In genomic region chr7:107077699-107078516, GRCh38 we compare ENCODE assay signal across 16 cellular contexts. TPM values are rescaled to one million over a fixed set of nuclear protein-coding genes. Genes with fewer than 3 reads are reported as not detected.
A peak's percentile ranks its signal among the peaks of the same experiment; 100 is the strongest.
DNase-seq lines count a peak whose midpoint lies in the region; TF ChIP-seq lines count a peak whose summit lies in the region.
"Had no signal": no experiment of that assay in that cellular context is flagged by ENCODE, and none has a peak within 500 bp of the region (broad histone marks: within the 10 kb centered on the region; RNA-seq: fewer than 3 reads in every experiment).

No MANE protein-coding gene starts in this region.

- no peak overlapping the region for H4K5ac ChIP-seq in mesendoderm (ENCODE audit: low read length)

- no peak overlapping the region for H3K18ac ChIP-seq in mesendoderm (ENCODE audit: low read length)

- WGBS in endodermal cell (ENCODE audit: insufficient coverage in 1 of 2, insufficient read length in 1 of 2), 2 experiments, result 92 to 97% methylated on average over 6 to 10 of the region's 10 CpGs
- no CpG with 5 or more reads among the region's 10 CpGs for WGBS in mesendoderm (ENCODE audit: extremely low coverage, insufficient coverage, low lambda C conversion rate)

- no peak for DNase-seq in CD8-positive, alpha-beta memory T cell
- DNase-seq in LoVo (ENCODE audit: low spot score) (peak; percentile 40), endodermal cell (no peak), mesendoderm (peak; percentile 46), nephron progenitor cell (no peak), SW 1271 (lab: John Stamatoyannopoulos, UW) (no peak), NCI-H2081 treated with DMSO at 0.1 percent for 48 hours (lab: John Stamatoyannopoulos, UW) (no peak), HFFc6 (no peak)
- DNase-seq: CD8-positive, alpha-beta T cell; NCI-H1930; NCI-H446 treated with DMSO at 0.1 percent for 48 hours; SHP77 treated with DMSO at 0.1 percent for 48 hours had no signal

- H3K27ac ChIP-seq in CD8-positive, alpha-beta memory T cell (ENCODE audit: low read depth, low read length), result peak overlapping the region; percentile 9
- H3K27ac ChIP-seq in endodermal cell (ENCODE audit: low read depth, low read length) (peak overlapping the region; percentile 24), mesendoderm (ENCODE audit: low read depth, low read length) (peak overlapping the region; percentile 53)
- H3K27ac ChIP-seq: BLaER1 treated with 17β-estradiol and CSF1 and Interleukin-3, amounts not matched to agents 10 nM and 100 nM had no signal

- CTCF ChIA-PET in CD8-positive, alpha-beta memory T cell (lab: Charles Lee), result no interaction called here

- no peaks in the 10 kb centered on the region for H3K4me1 Mint-ChIP-seq in CD8-positive, alpha-beta memory T cell
- H3K4me1 Mint-ChIP-seq in endodermal cell, result peaks cover 16% of the 10 kb centered on the region
- no peaks in the 10 kb centered on the region for H3K4me1 Mint-ChIP-seq in nephron progenitor cell
- H3K4me1 Mint-ChIP-seq in HFFc6 (ENCODE audit: low read depth), result peaks cover 5% of the 10 kb centered on the region; the same call in 1 of the 2 replicates

- POLR2A ChIA-PET in CD8-positive, alpha-beta memory T cell (lab: Charles Lee), result no interaction called here

- no peak overlapping the region for H3K23ac ChIP-seq in mesendoderm (ENCODE audit: low read length)

- H3K36me3 Mint-ChIP-seq in CD8-positive, alpha-beta memory T cell, result no peaks in the 10 kb centered on the region
- no peaks in the 10 kb centered on the region for H3K36me3 Mint-ChIP-seq in endodermal cell (ENCODE audit: low read depth)
- H3K36me3 Mint-ChIP-seq in nephron progenitor cell (ENCODE audit: low read depth), result no peaks in the 10 kb centered on the region
- H3K36me3 Mint-ChIP-seq in HFFc6 (ENCODE audit: low read depth), result no peaks in the 10 kb centered on the region
- H3K36me3 Mint-ChIP-seq: CD8-positive, alpha-beta T cell had no signal

- no peak overlapping the region for H3K4me2 ChIP-seq in mesendoderm (ENCODE audit: low read length)
- H3K4me2 ChIP-seq: BLaER1 treated with 17β-estradiol and CSF1 and Interleukin-3, amounts not matched to agents 10 nM and 100 nM; SK-N-SH had no signal

- H3K79me1 ChIP-seq in mesendoderm (ENCODE audit: low read length), result no peaks in the 10 kb centered on the region

- H3K36me3 ChIP-seq in CD8-positive, alpha-beta memory T cell (ENCODE audit: insufficient read depth, low read length), result no peaks in the 10 kb centered on the region
- H3K36me3 ChIP-seq in endodermal cell (ENCODE audit: control insufficient read depth, insufficient read depth, low read length), result no peaks in the 10 kb centered on the region
- H3K36me3 ChIP-seq in mesendoderm (ENCODE audit: control insufficient read depth, insufficient read depth, low read length), result no peaks in the 10 kb centered on the region
- H3K36me3 ChIP-seq: BLaER1 treated with 17β-estradiol and CSF1 and Interleukin-3, amounts not matched to agents 10 nM and 100 nM had no signal

- no peak overlapping the region for H3K4ac ChIP-seq in mesendoderm (ENCODE audit: low read depth, low read length)

- H2BK15ac ChIP-seq in mesendoderm (replicated peaks; ENCODE audit: low read depth), result no peak overlapping the region

- H3K56ac ChIP-seq in mesendoderm (ENCODE audit: low read length), result no peak overlapping the region

- H3K9me3 ChIP-seq in CD8-positive, alpha-beta memory T cell (ENCODE audit: low read length), result no peaks in the 10 kb centered on the region
- no peaks in the 10 kb centered on the region for H3K9me3 ChIP-seq in endodermal cell (ENCODE audit: control insufficient read depth, low read length)
- H3K9me3 ChIP-seq: BLaER1 treated with 17β-estradiol and CSF1 and Interleukin-3, amounts not matched to agents 10 nM and 100 nM; SK-N-SH had no signal

- H2BK120ac ChIP-seq in mesendoderm (ENCODE audit: low read depth, low read length), result no peak overlapping the region

- H3K4me3 ChIP-seq in CD8-positive, alpha-beta memory T cell (ENCODE audit: low read length), result no peak overlapping the region
- no peak overlapping the region for H3K4me3 ChIP-seq in endodermal cell (ENCODE audit: low read length)
- H3K4me3 ChIP-seq in mesendoderm (ENCODE audit: low read length), result no peak overlapping the region
- H3K4me3 ChIP-seq: BLaER1 treated with 17β-estradiol and CSF1 and Interleukin-3, amounts not matched to agents 10 nM and 100 nM had no signal

- H3K27ac Mint-ChIP-seq in CD8-positive, alpha-beta memory T cell, result no peak overlapping the region
- H3K27ac Mint-ChIP-seq in endodermal cell, result peak overlapping the region; percentile 93
- H3K27ac Mint-ChIP-seq in nephron progenitor cell, result no peak overlapping the region
- H3K27ac Mint-ChIP-seq in HFFc6, result no peak overlapping the region
- H3K27ac Mint-ChIP-seq: CD8-positive, alpha-beta T cell had no signal

- H3K27me3 ChIP-seq in CD8-positive, alpha-beta memory T cell (ENCODE audit: insufficient read depth, low read length, poor library complexity, severe bottlenecking), result no peaks in the 10 kb centered on the region
- H3K27me3 ChIP-seq in endodermal cell (ENCODE audit: control insufficient read depth, insufficient read depth, low read length, poor library complexity, severe bottlenecking) (no peaks in the 10 kb centered on the region), mesendoderm (ENCODE audit: insufficient read depth, low read length, poor library complexity) (no peaks in the 10 kb centered on the region)
- H3K27me3 ChIP-seq: BLaER1 treated with 17β-estradiol and CSF1 and Interleukin-3, amounts not matched to agents 10 nM and 100 nM had no signal

- no peak overlapping the region for H2BK5ac ChIP-seq in mesendoderm (ENCODE audit: low read length)

- H3K9ac ChIP-seq in endodermal cell (ENCODE audit: extremely low read depth, low read length, poor library complexity, severe bottlenecking) (no peak overlapping the region), mesendoderm (ENCODE audit: low read length) (no peak overlapping the region)
- H3K9ac ChIP-seq: BLaER1 treated with 17β-estradiol and CSF1 and Interleukin-3, amounts not matched to agents 10 nM and 100 nM; SK-N-SH had no signal

- H3K27me3 Mint-ChIP-seq in CD8-positive, alpha-beta memory T cell, result no peaks in the 10 kb centered on the region
- H3K27me3 Mint-ChIP-seq in endodermal cell (ENCODE audit: insufficient read depth) (no peaks in the 10 kb centered on the region), nephron progenitor cell (ENCODE audit: low read depth, poor library complexity) (no peaks in the 10 kb centered on the region), HFFc6 (ENCODE audit: insufficient read depth) (peaks cover 5% of the 10 kb centered on the region; the same call in 1 of the 2 replicates)

- H3K4me1 ChIP-seq in CD8-positive, alpha-beta memory T cell (ENCODE audit: insufficient read depth, low read length), result no peaks in the 10 kb centered on the region
- no peaks in the 10 kb centered on the region for H3K4me1 ChIP-seq in endodermal cell (ENCODE audit: control insufficient read depth, insufficient read depth, low read length)
- peaks cover 7% of the 10 kb centered on the region for H3K4me1 ChIP-seq in mesendoderm (ENCODE audit: control insufficient read depth, low read depth, low read length)

- H3K9me3 Mint-ChIP-seq in CD8-positive, alpha-beta memory T cell, result no peaks in the 10 kb centered on the region
- H3K9me3 Mint-ChIP-seq in endodermal cell, result no peaks in the 10 kb centered on the region
- no peaks in the 10 kb centered on the region for H3K9me3 Mint-ChIP-seq in nephron progenitor cell
- no peaks in the 10 kb centered on the region for H3K9me3 Mint-ChIP-seq in HFFc6
- H3K9me3 Mint-ChIP-seq: CD8-positive, alpha-beta T cell had no signal

- peak; percentile 20 for TF ChIP-seq CTCF in endodermal cell (conservative IDR thresholded peaks at IDR 0.05)
- TF ChIP-seq CTCF in nephron progenitor cell (IDR thresholded peaks at IDR 0.05), result no peak
- no peak for TF ChIP-seq CTCF in HFFc6 (IDR thresholded peaks at IDR 0.05)

- H4K8ac ChIP-seq in mesendoderm (ENCODE audit: low read depth, low read length), result no peak overlapping the region

- no peaks in the 10 kb centered on the region for H3K79me2 ChIP-seq in mesendoderm (ENCODE audit: control insufficient read depth, insufficient read depth, low read length)

- no peak overlapping the region for H2AK5ac ChIP-seq in mesendoderm (ENCODE audit: low read length)

- H3K4me3 Mint-ChIP-seq in CD8-positive, alpha-beta memory T cell, result peak overlapping the region in 1 of 7 donors; percentile 7
- no peak overlapping the region for H3K4me3 Mint-ChIP-seq in endodermal cell
- no peak overlapping the region for H3K4me3 Mint-ChIP-seq in nephron progenitor cell
- no peak overlapping the region for H3K4me3 Mint-ChIP-seq in HFFc6
- H3K4me3 Mint-ChIP-seq: CD8-positive, alpha-beta T cell had no signal

RNA-seq across cellular contexts. Expression of gene PRKAR2B, which starts 33.4 kb away (rescaled TPM):
- 1 to 10 TPM; 1.1 to 1.2 TPM for total RNA-seq in CD8-positive, alpha-beta memory T cell
- 0.93 TPM for polyA plus RNA-seq in CD8-positive, alpha-beta memory T cell
- 10 to 100 TPM in 1 of 2 donors, 1 to 10 TPM in 1; 7.3 to 10.2 TPM for total RNA-seq in endodermal cell
- polyA plus RNA-seq in endodermal cell (2013, experiment 1 of 2), result 15.0 TPM
- polyA plus RNA-seq in endodermal cell (2013, experiment 2 of 2), result 14.4 TPM
- 10.8 TPM for polyA plus RNA-seq in mesendoderm (2013, experiment 1 of 2)
- polyA plus RNA-seq in mesendoderm (2013, experiment 2 of 2), result 11.1 TPM
- total RNA-seq in HFFc6 (2021; fragmentation: NEBNext Ultra II Directional; extraction: Animal tissue kit (Norgen Biotek cat#: 25700)), result 1 to 10 TPM; 3.6 to 9.7 (median 8.7) TPM
- total RNA-seq: HT-29, MCF 10A had no signal

Comparison
In these comparisons a context has a peak if more than half of its experiments do, and no peak if none do; other contexts are left out.
1. DNase-seq: peak in LoVo (single experiment) and mesendoderm (single experiment); none in CD8-positive, alpha-beta memory T cell (0 of 5), endodermal cell (single experiment), nephron progenitor cell (single experiment), SW 1271 (0 of 2), NCI-H2081 treated with DMSO at 0.1 percent for 48 hours (single experiment) and HFFc6 (single experiment).
2. Peak in every context shown above with its lines, with median percentiles within 50 percentile points of each other: H3K27ac ChIP-seq.